Comparison of ENCODE assay signal across 8 cellular contexts in genomic region chr10:101840102-101840684, GRCh38. TPM values are rescaled to one million over a fixed set of nuclear protein-coding genes. Genes with fewer than 3 reads are reported as not detected.
A peak's percentile ranks its signal among the peaks of the same experiment; 100 is the strongest.
DNase-seq lines count a peak whose midpoint lies in the region; ATAC-seq, FAIRE-seq and TF ChIP-seq lines count a peak whose summit lies in the region.

No MANE protein-coding gene starts in this region.

- no peaks in the 10 kb centered on the region for H3K36me3 ChIP-seq in PC-9 (ENCODE audit: low read depth)
- H3K36me3 ChIP-seq in endothelial cell of umbilical vein (ENCODE audit: control insufficient read depth in 2 of 2, extremely low read depth in 1 of 2, insufficient read depth in 2 of 2, low read length in 2 of 2), result no peaks in the 10 kb centered on the region
- no peaks in the 10 kb centered on the region for H3K36me3 ChIP-seq in pancreas

- intact Hi-C loops in PC-9 (cut with micrococcal nuclease; ENCODE audit: unreplicated experiment), result loop anchor here (1.0 kb wide), 2 partner anchors 169 to 233 kb away; no protein-coding TSS in a partner anchor
- intact Hi-C loops in endothelial cell of umbilical vein (cut with micrococcal nuclease), result loop anchor here (1.0 to 2.0 kb wide), 5 partner anchors 8 to 233 kb away; partner anchors contain the start of gene HPS6
- intact Hi-C loops in pancreas (cut with DNase I), result loop anchor here in 1 of 3 donors (10.0 kb wide), 1 partner anchor 175 kb away; no protein-coding TSS in a partner anchor

- H2AFZ ChIP-seq in PC-9 (no peak overlapping the region), endothelial cell of umbilical vein (ENCODE audit: low read depth, low read length) (no peak overlapping the region)

- dilution Hi-C loops in endothelial cell of umbilical vein (cut with MboI; ENCODE audit: extremely low pct_ligation_motif_present, low sequenced_read_pairs), result no loop called here

- H3K4me3 ChIP-seq in PC-9, result no peak overlapping the region
- peak overlapping the region in 2 of 3 experiments; percentile 1 to 7 for H3K4me3 ChIP-seq in endothelial cell of umbilical vein (replicated peaks in 1 of 3; ENCODE audit: insufficient read depth in 1 of 3, low read depth in 1 of 3, low read length in 3 of 3)
- peak overlapping the region in 2 of 4 donors; percentile 17 to 47 for H3K4me3 ChIP-seq in pancreas

- H3K9me2 ChIP-seq in PC-9 (ENCODE audit: insufficient read depth), result no peaks in the 10 kb centered on the region

- CTCF ChIA-PET in PC-9 (lab: Charles Lee) (interaction anchor here (0.6 to 3.0 kb wide), 10 partner anchors 9 to 671 kb away, joined by 3 to 14 read pairs (median 6); no protein-coding TSS in a partner anchor), endothelial cell of umbilical vein (lab: Charles Lee) (interaction anchor here (0.6 to 10.5 kb wide), 65 partner anchors 8 to 627 kb away, joined by 3 to 742 read pairs (median 6); partner anchors contain the start of genes ARMH3, HPS6, NOLC1 and NPM3)

- DNase-seq in NCI-H2196 (lab: John Stamatoyannopoulos, UW; ENCODE audit: unreplicated experiment) (peak; percentile 10), NCI-H2196 treated with DMSO at 0.1 percent for 48 hours (lab: John Stamatoyannopoulos, UW; ENCODE audit: unreplicated experiment) (no peak), PC-9 (no peak), endothelial cell of umbilical vein (ENCODE audit: low read depth, low spot score) (no peak), pancreas (peak in 1 of 6 donors; percentile 13)

- no peak for FAIRE-seq in endothelial cell of umbilical vein (lab: Jason Lieb, UNC)
- FAIRE-seq in pancreas (lab: Jason Lieb, UNC), result no peak

- no peaks in the 10 kb centered on the region for H3F3A ChIP-seq in PC-9 (ENCODE audit: insufficient read depth, low read depth)

- no peak for TF ChIP-seq POLR2A in endothelial cell of umbilical vein (IDR thresholded peaks at IDR 0.05; ENCODE audit: low read depth, low read length)

- POLR2A ChIA-PET in PC-9 (lab: Charles Lee; ENCODE audit: unreplicated experiment) (no interaction called here), endothelial cell of umbilical vein (lab: Charles Lee) (interaction anchor here (0.6 to 1.4 kb wide), 4 partner anchors 22 to 170 kb away, joined by 3 to 10 read pairs (median 4); partner anchors contain the start of gene OGA)

- no peak overlapping the region for H3K27ac ChIP-seq in PC-9
- H3K27ac ChIP-seq in endothelial cell of umbilical vein (ENCODE audit: insufficient read depth, low read depth, low read length), result no peak overlapping the region
- H3K27ac ChIP-seq in pancreas, result no peak overlapping the region

- 1 to 6% methylated on average over 12 to 19 of the region's 19 CpGs for WGBS in pancreas, 2 donors

- H3K9me1 ChIP-seq in endothelial cell of umbilical vein (replicated peaks; ENCODE audit: control insufficient read depth, extremely low read depth, insufficient read depth, low read length), result no peaks in the 10 kb centered on the region

- H3K9ac ChIP-seq in endothelial cell of umbilical vein (replicated peaks; ENCODE audit: extremely low read depth, insufficient read depth, low read length), result no peak overlapping the region

- H3K27me3 ChIP-seq in PC-9 (ENCODE audit: insufficient read depth, low read depth) (no peaks in the 10 kb centered on the region), endothelial cell of umbilical vein (ENCODE audit: control insufficient read depth in 2 of 2, insufficient read depth in 2 of 2, low read length in 2 of 2) (no peaks in the 10 kb centered on the region), pancreas (no peaks in the 10 kb centered on the region)

- H3K79me2 ChIP-seq in PC-9 (ENCODE audit: low read depth) (no peaks in the 10 kb centered on the region), endothelial cell of umbilical vein (ENCODE audit: control insufficient read depth, insufficient read depth, low read length) (no peaks in the 10 kb centered on the region)

- no peaks in the 10 kb centered on the region for H3K4me1 ChIP-seq in PC-9 (replicated peaks; ENCODE audit: insufficient read depth)
- peaks cover 13% of the 10 kb centered on the region for H3K4me1 ChIP-seq in endothelial cell of umbilical vein (ENCODE audit: control insufficient read depth, extremely low read depth, insufficient read depth, low read length)
- peaks cover 0 to 3% (median 0%) of the 10 kb centered on the region in 3 donors for H3K4me1 ChIP-seq in pancreas

- BruUV-seq in PC-9 (replicated peaks; lab: Mats Ljungman, UMichigan) (no TSS peak), endothelial cell of umbilical vein (replicated peaks; lab: Mats Ljungman, UMichigan) (no TSS peak)

- H4K20me1 ChIP-seq in PC-9 (ENCODE audit: insufficient read depth) (no peaks in the 10 kb centered on the region), endothelial cell of umbilical vein (replicated peaks; ENCODE audit: control insufficient read depth, extremely low read depth, insufficient read depth, low read length) (no peaks in the 10 kb centered on the region)

- peak overlapping the region; percentile 28 for H3K4me2 ChIP-seq in PC-9
- H3K4me2 ChIP-seq in endothelial cell of umbilical vein (ENCODE audit: insufficient read depth, low read length), result peak overlapping the region; percentile 76

- TF ChIP-seq CTCF in PC-9 (conservative IDR thresholded peaks at IDR 0.05) (no peak), endothelial cell of umbilical vein (IDR thresholded peaks at IDR 0.05; ENCODE audit: extremely low read depth in 1 of 2, insufficient read depth in 1 of 2, low read depth in 1 of 2, low read length in 2 of 2) (no peak), pancreas (IDR thresholded peaks at IDR 0.05) (no peak)

- H3K9me3 ChIP-seq in PC-9 (ENCODE audit: insufficient read depth, low read depth) (no peaks in the 10 kb centered on the region), endothelial cell of umbilical vein (replicated peaks; ENCODE audit: control insufficient read depth, insufficient read depth, low read length) (no peaks in the 10 kb centered on the region), pancreas (no peaks in the 10 kb centered on the region)

- ATAC-seq in pancreas, result peak in 3 of 4 donors; percentile 1 to 7 (median 2)
- ATAC-seq in HG02885 (IDR thresholded peaks at IDR 0.05; ENCODE audit: poor library complexity, unreplicated experiment), result no peak
- no peak for ATAC-seq in HG02884 (IDR thresholded peaks at IDR 0.05; ENCODE audit: unreplicated experiment)
- no peak for ATAC-seq in GM18909 (IDR thresholded peaks at IDR 0.05; ENCODE audit: poor library complexity, unreplicated experiment)

TF ChIP-seq in endothelial cell of umbilical vein, 7 proteins besides CTCF, POLR2A, EP300 and RAD21:
- no peak for TF ChIP-seq JUN (IDR thresholded peaks at IDR 0.05; ENCODE audit: borderline replicate concordance, insufficient read depth, insufficient read length, low read depth)
- no peak for TF ChIP-seq EZH2 (IDR thresholded peaks at IDR 0.05; ENCODE audit: borderline replicate concordance, low read depth, low read length, severe bottlenecking)
- no peak for TF ChIP-seq POLR2AphosphoS5 (IDR thresholded peaks at IDR 0.05; ENCODE audit: insufficient read depth, low read depth, low read length)
- TF ChIP-seq FOS (IDR thresholded peaks at IDR 0.05; ENCODE audit: borderline replicate concordance, insufficient read depth, low read length), result no peak
- TF ChIP-seq MAX (IDR thresholded peaks at IDR 0.05; ENCODE audit: insufficient read depth, insufficient read length), result no peak

RNA-seq across cellular contexts. Expression of gene KCNIP2, which starts 3.4 kb away (rescaled TPM):
- 4.0 and 5.1 TPM in 2 replicates for total RNA-seq in PC-9 (2021)
- 2.2 and 3.0 TPM in 2 replicates for total RNA-seq in endothelial cell of umbilical vein
- 0.36 and 0.65 TPM in 2 replicates for polyA plus RNA-seq in endothelial cell of umbilical vein
- polyA plus RNA-seq in endothelial cell of umbilical vein (2011; cell fraction: cytosol; rRNA removed), result 0.05 and 0.11 TPM in 2 replicates
- 3.6 and 3.8 TPM in 2 replicates for polyA plus RNA-seq in endothelial cell of umbilical vein (2011; cell fraction: nucleus; rRNA removed)
- polyA plus RNA-seq in endothelial cell of umbilical vein (2012), result 0.46 and 0.50 TPM in 2 replicates
- 1.4 and 4.7 TPM in 2 replicates for polyA minus RNA-seq in endothelial cell of umbilical vein
- not detected for polyA minus RNA-seq in endothelial cell of umbilical vein (2011; cell fraction: cytosol; rRNA and poly(A)+ RNA removed)
- polyA minus RNA-seq in endothelial cell of umbilical vein (2011; cell fraction: nucleus; rRNA and poly(A)+ RNA removed), result 2.5 and 3.0 TPM in 2 replicates
- total RNA-seq in pancreas, result 1 to 10 TPM in 4 of 6 donors, under 1 TPM in 2; 0.67 to 2.2 (median 1.2) TPM
- polyA plus RNA-seq in pancreas, result 1 to 10 TPM; 1.8 to 3.0 TPM

RNA-seq across cellular contexts. Expression of gene OGA, which starts 21.9 kb away (rescaled TPM):
- total RNA-seq in PC-9 (2021) (79.8 and 82.0 TPM in 2 replicates), endothelial cell of umbilical vein (113 and 118 TPM in 2 replicates), pancreas (10 to 100 TPM; 29.3 to 57.3 (median 32.2) TPM)
- polyA plus RNA-seq in endothelial cell of umbilical vein (21.6 and 30.8 TPM in 2 replicates), pancreas (10 to 100 TPM; 29.8 to 47.2 TPM)
- 22.9 and 25.5 TPM in 2 replicates for polyA plus RNA-seq in endothelial cell of umbilical vein (2011; cell fraction: cytosol; rRNA removed)
- 212 and 252 TPM in 2 replicates for polyA plus RNA-seq in endothelial cell of umbilical vein (2011; cell fraction: nucleus; rRNA removed)
- polyA plus RNA-seq in endothelial cell of umbilical vein (2012), result 82.7 and 99.0 TPM in 2 replicates
- polyA minus RNA-seq in endothelial cell of umbilical vein, result 84.4 and 102 TPM in 2 replicates
- 23.2 TPM for polyA minus RNA-seq in endothelial cell of umbilical vein (2011; cell fraction: cytosol; rRNA and poly(A)+ RNA removed)
- 122 and 181 TPM in 2 replicates for polyA minus RNA-seq in endothelial cell of umbilical vein (2011; cell fraction: nucleus; rRNA and poly(A)+ RNA removed)

RNA-seq across cellular contexts. Expression of gene NPM3, which starts 56.9 kb away (rescaled TPM):
- 36.1 and 43.6 TPM in 2 replicates for total RNA-seq in PC-9 (2021)
- total RNA-seq in endothelial cell of umbilical vein, result 55.4 and 60.7 TPM in 2 replicates
- polyA plus RNA-seq in endothelial cell of umbilical vein, result 48.1 and 71.3 TPM in 2 replicates
- polyA plus RNA-seq in endothelial cell of umbilical vein (2011; cell fraction: cytosol; rRNA removed), result 77.9 and 93.3 TPM in 2 replicates
- polyA plus RNA-seq in endothelial cell of umbilical vein (2011; cell fraction: nucleus; rRNA removed), result 32.4 and 35.6 TPM in 2 replicates
- polyA plus RNA-seq in endothelial cell of umbilical vein (2012), result 72.5 and 87.9 TPM in 2 replicates
- polyA minus RNA-seq in endothelial cell of umbilical vein, result 26.1 and 37.3 TPM in 2 replicates
- 35.7 TPM for polyA minus RNA-seq in endothelial cell of umbilical vein (2011; cell fraction: cytosol; rRNA and poly(A)+ RNA removed)
- polyA minus RNA-seq in endothelial cell of umbilical vein (2011; cell fraction: nucleus; rRNA and poly(A)+ RNA removed), result 6.0 and 7.1 TPM in 2 replicates
- total RNA-seq in pancreas, result 10 to 100 TPM; 13.2 to 23.3 (median 20.1) TPM
- polyA plus RNA-seq in pancreas, result 10 to 100 TPM; 16.2 to 17.0 TPM

Comparison
In these comparisons a context has a peak if more than half of its experiments do, and no peak if none do; other contexts are left out.
1. ATAC-seq: peak in pancreas (3 of 4); none in HG02885 (single experiment), HG02884 (single experiment) and GM18909 (single experiment).